ENCODE assay signal across 11 cellular contexts in the genomic region with DNA sequence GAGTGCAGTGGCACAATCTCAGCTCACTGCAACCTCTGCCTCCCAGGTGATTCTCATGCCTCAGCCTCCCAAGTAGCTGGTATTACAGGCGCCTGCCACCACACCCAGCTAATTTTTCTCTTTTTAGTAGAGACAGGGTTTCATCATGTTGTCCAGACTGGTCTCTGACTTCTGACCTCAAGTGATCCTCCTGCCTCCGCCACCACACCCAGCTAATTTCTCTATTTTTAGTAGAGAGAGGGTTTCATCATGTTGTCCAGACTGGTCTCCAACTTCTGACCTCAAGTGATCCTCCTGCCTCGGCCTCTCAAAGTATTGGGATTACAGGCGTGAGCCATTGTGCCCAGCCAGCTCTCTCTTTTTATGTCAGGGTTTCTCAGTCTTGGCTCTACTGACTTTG. TPM values are rescaled to one million over a fixed set of nuclear protein-coding genes. Genes with fewer than 3 reads are reported as not detected.
"Had no signal": no experiment of that assay in that cellular context is flagged by ENCODE, and none has a peak within 500 bp of the region (broad histone marks: within the 10 kb centered on the region; RNA-seq: fewer than 3 reads in every experiment).

No MANE protein-coding gene starts in this region.

RNA-seq across cellular contexts. Expression of a gene that starts 10.6 kb away (rescaled TPM):
- total RNA-seq: OCI-LY7, PC-3, PC-9, Peyer's patch, Right ventricle myocardium inferior, Right ventricle myocardium superior, RPMI7951, SJCRH30, SJSA1, SK-MEL-5 had no signal
- polyA plus RNA-seq: SK-N-SH had no signal

RNA-seq across cellular contexts. Expression of a gene that starts 28.1 kb away (rescaled TPM):
- total RNA-seq: OCI-LY7, PC-3, PC-9, Peyer's patch, Right ventricle myocardium inferior, Right ventricle myocardium superior, RPMI7951, SJCRH30, SJSA1, SK-MEL-5 had no signal
- polyA plus RNA-seq: SK-N-SH had no signal

RNA-seq across cellular contexts. Expression of a gene that starts 31.7 kb away (rescaled TPM):
- total RNA-seq: OCI-LY7, PC-3, PC-9, Peyer's patch, Right ventricle myocardium inferior, Right ventricle myocardium superior, RPMI7951, SJCRH30, SJSA1, SK-MEL-5 had no signal
- polyA plus RNA-seq: SK-N-SH had no signal

RNA-seq across cellular contexts. Expression of a gene that starts 38.4 kb away (rescaled TPM):
- total RNA-seq: OCI-LY7, RPMI7951, SJCRH30, SJSA1 had no signal

RNA-seq across cellular contexts. Expression of a gene that starts 57.4 kb away (rescaled TPM):
- total RNA-seq: OCI-LY7, PC-9, Right ventricle myocardium inferior, Right ventricle myocardium superior, SJSA1 had no signal
